Comparison of ENCODE assay signal across 13 cellular contexts in the genomic region with DNA sequence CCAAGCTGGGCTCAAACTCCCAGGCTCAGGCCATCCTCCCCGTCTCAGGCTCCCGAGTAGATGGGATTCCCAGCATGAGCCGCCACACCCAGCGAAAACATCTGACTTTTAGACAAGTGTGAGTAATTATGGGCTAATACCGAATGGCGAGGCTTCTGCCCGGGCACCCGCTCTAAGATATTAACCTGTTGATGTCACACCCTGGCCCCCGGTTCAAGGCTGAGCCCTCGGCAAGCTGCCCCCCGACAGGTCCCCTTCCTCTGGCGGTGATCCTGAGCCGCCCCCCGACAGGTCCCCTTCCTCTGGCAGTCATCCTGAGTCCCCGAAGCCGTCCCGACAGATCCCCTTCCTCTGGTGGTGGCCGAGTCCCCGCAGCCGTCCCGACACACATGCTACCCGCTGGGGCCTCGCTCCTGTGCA. TPM values are rescaled to one million over a fixed set of nuclear protein-coding genes. Genes with fewer than 3 reads are reported as not detected.
DNase-seq lines count a peak whose midpoint lies in the region; ATAC-seq, FAIRE-seq and TF ChIP-seq lines count a peak whose summit lies in the region.
"Had no signal": no experiment of that assay in that cellular context is flagged by ENCODE, and none has a peak within 500 bp of the region (broad histone marks: within the 10 kb centered on the region; RNA-seq: fewer than 3 reads in every experiment).

No MANE protein-coding gene starts in this region.

- peaks cover 10 to 16% of the 10 kb centered on the region in 2 donors for H3K4me1 ChIP-seq in kidney (ENCODE audit: control insufficient read depth in 1 of 2, insufficient read depth in 1 of 2, low read depth in 1 of 2, low read length in 2 of 2)
- H3K4me1 ChIP-seq: parathyroid adenoma had no signal

- H3K4me3 Mint-ChIP-seq in activated CD8-positive, alpha-beta T cell treated with anti-CD3 and anti-CD28 coated beads for 36 hours: no peak overlapping the region
- H3K4me3 Mint-ChIP-seq: memory B cell; T-helper 1 cell treated with Interleukin-12 subunit alpha and Interleukin-12 subunit beta and Interleukin-4 antibody, amounts not matched to agents 30 μg/mL and 1 μg/mL, for 36 hours had no signal

- peak; percentile 72 for DNase-seq in AG20443 (ENCODE audit: low spot score)
- peak; percentile 61 for DNase-seq in RWPE1 (ENCODE audit: low spot score)
- peak; percentile 71 for DNase-seq in kidney
- no peak for DNase-seq in amniotic stem cell (lab: John Stamatoyannopoulos, UW)
- DNase-seq in stimulated activated CD8-positive, alpha-beta memory T cell treated with anti-CD3 and anti-CD28 coated beads, Interleukin-4, amount 100 ng/mL, for 48 hours: no peak
- DNase-seq in activated CD8-positive, alpha-beta T cell treated with anti-CD3 and anti-CD28 coated beads for 36 hours: no peak
- DNase-seq: activated CD4-positive, alpha-beta T cell treated with anti-CD3 and anti-CD28 coated beads, Interleukin-2, amount 50 U/mL, for 4 hours; brain microvascular endothelial cell; DMS53 had no signal

- no peak for FAIRE-seq in kidney (lab: Jason Lieb, UNC)

- H3K36me3 Mint-ChIP-seq in activated CD8-positive, alpha-beta T cell treated with anti-CD3 and anti-CD28 coated beads for 36 hours (ENCODE audit: low read depth): peaks cover 20% of the 10 kb centered on the region

- CTCF ChIA-PET in RWPE1 (lab: Yijun Ruan, JAX): no interaction called here
- CTCF ChIA-PET in activated CD8-positive, alpha-beta T cell treated with anti-CD3 and anti-CD28 coated beads for 36 hours (lab: Charles Lee): no interaction called here

- intact Hi-C loops in kidney (cut with DNase I): no loop called here
- intact Hi-C loops in activated CD8-positive, alpha-beta T cell treated with anti-CD3 and anti-CD28 coated beads for 36 hours (cut with micrococcal nuclease): no loop called here

- H3K9ac ChIP-seq in kidney (ENCODE audit: low read length in 2 of 2): no peak overlapping the region
- H3K9ac ChIP-seq: parathyroid adenoma had no signal

- H3K4me1 Mint-ChIP-seq in activated CD8-positive, alpha-beta T cell treated with anti-CD3 and anti-CD28 coated beads for 36 hours (ENCODE audit: low read depth): peaks cover 21% of the 10 kb centered on the region

- POLR2A ChIA-PET in RWPE1 (lab: Yijun Ruan, JAX; ENCODE audit: low non-redundant PET): no interaction called here
- POLR2A ChIA-PET in activated CD8-positive, alpha-beta T cell treated with anti-CD3 and anti-CD28 coated beads for 36 hours (lab: Charles Lee): interaction anchor here (0.6 kb wide), 1 partner anchor 842 kb away, joined by 3 read pairs; no protein-coding TSS in a partner anchor

- no peaks in the 10 kb centered on the region for H3K9me3 ChIP-seq in kidney (ENCODE audit: control insufficient read depth in 1 of 2, low read length in 2 of 2)
- H3K9me3 ChIP-seq: HAP-1 had no signal

- TF ChIP-seq CTCF in RWPE1 (conservative IDR thresholded peaks at IDR 0.05; ENCODE audit: low read depth): no peak
- no peak for TF ChIP-seq CTCF in kidney (IDR thresholded peaks at IDR 0.05; ENCODE audit: borderline replicate concordance, extremely low read depth, insufficient read depth)
- no peak for TF ChIP-seq CTCF in activated CD8-positive, alpha-beta T cell treated with anti-CD3 and anti-CD28 coated beads for 36 hours (IDR thresholded peaks at IDR 0.05)

- no peak overlapping the region for H3K27ac Mint-ChIP-seq in activated CD8-positive, alpha-beta T cell treated with anti-CD3 and anti-CD28 coated beads for 36 hours
- H3K27ac Mint-ChIP-seq: memory B cell; T-helper 1 cell treated with Interleukin-12 subunit alpha and Interleukin-12 subunit beta and Interleukin-4 antibody, amounts not matched to agents 30 μg/mL and 1 μg/mL, for 36 hours had no signal

- H3K27ac ChIP-seq in RWPE1: peak overlapping the region; percentile 96
- H3K27ac ChIP-seq in kidney (ENCODE audit: low read depth in 2 of 2, low read length in 2 of 2): no peak overlapping the region
- H3K27ac ChIP-seq: brain microvascular endothelial cell, parathyroid adenoma had no signal

- H3K4me3 ChIP-seq in kidney (ENCODE audit: low read length in 2 of 2): no peak overlapping the region
- H3K4me3 ChIP-seq: HAP-1 had no signal

- no peaks in the 10 kb centered on the region for H3K9me3 Mint-ChIP-seq in activated CD8-positive, alpha-beta T cell treated with anti-CD3 and anti-CD28 coated beads for 36 hours
- H3K9me3 Mint-ChIP-seq: memory B cell; T-helper 1 cell treated with Interleukin-12 subunit alpha and Interleukin-12 subunit beta and Interleukin-4 antibody, amounts not matched to agents 30 μg/mL and 1 μg/mL, for 36 hours had no signal

- no peaks in the 10 kb centered on the region for H3K36me3 ChIP-seq in kidney (ENCODE audit: control insufficient read depth in 1 of 2, insufficient read depth in 2 of 2, low read length in 2 of 2)
- H3K36me3 ChIP-seq: brain microvascular endothelial cell had no signal

- H3K27me3 Mint-ChIP-seq in activated CD8-positive, alpha-beta T cell treated with anti-CD3 and anti-CD28 coated beads for 36 hours: no peaks in the 10 kb centered on the region

- ATAC-seq in activated CD8-positive, alpha-beta T cell treated with anti-CD3 and anti-CD28 coated beads for 36 hours: no peak

RNA-seq across cellular contexts. Expression of a gene that starts 5.2 kb away (rescaled TPM):
- 29.7 TPM for total RNA-seq in kidney
- 66.6 TPM for polyA plus RNA-seq in kidney (ENCODE audit: insufficient read depth, low read depth, low replicate concordance)
- total RNA-seq in activated CD8-positive, alpha-beta T cell treated with anti-CD3 and anti-CD28 coated beads for 36 hours: 10 to 100 TPM; 38.9 to 41.5 TPM

RNA-seq across cellular contexts. Expression of a gene that starts 8.6 kb away (rescaled TPM):
- total RNA-seq in kidney: 11.0 TPM
- 6.8 TPM for polyA plus RNA-seq in kidney (ENCODE audit: insufficient read depth, low read depth, low replicate concordance)
- total RNA-seq in activated CD8-positive, alpha-beta T cell treated with anti-CD3 and anti-CD28 coated beads for 36 hours: not detected

RNA-seq across cellular contexts. Expression of a gene that starts 34.1 kb away (rescaled TPM):
- total RNA-seq in kidney: 37.0 TPM
- 12.9 TPM for polyA plus RNA-seq in kidney (ENCODE audit: insufficient read depth, low read depth, low replicate concordance)
- total RNA-seq in activated CD8-positive, alpha-beta T cell treated with anti-CD3 and anti-CD28 coated beads for 36 hours: 10 to 100 TPM; 34.3 to 42.9 TPM

Comparison
In these comparisons a context has a peak if more than half of its experiments do, and no peak if none do; other contexts are left out.
1. DNase-seq: peak in AG20443 (single experiment), RWPE1 (single experiment) and kidney (single experiment); none in amniotic stem cell (single experiment), stimulated activated CD8-positive, alpha-beta memory T cell treated with anti-CD3 and anti-CD28 coated beads, Interleukin-4, amount 100 ng/mL, for 48 hours (single experiment) and activated CD8-positive, alpha-beta T cell treated with anti-CD3 and anti-CD28 coated beads for 36 hours (single experiment).